Comparison of ENCODE assay signal across 1 cellular context in genomic region chr14:66918527-66918926, GRCh38.
TF ChIP-seq lines count a peak whose summit lies in the region.

No MANE protein-coding gene starts in this region.

TF ChIP-seq in HepG2, 621 proteins besides CTCF, POLR2A, EP300 and RAD21 (continued from another document and continues in another):
- TF ChIP-seq XRCC5 (optimal IDR thresholded peaks at IDR 0.05; ENCODE audit: low read length) (no peak), ZNF557 (CRISPR knock-in tag; IDR thresholded peaks at IDR 0.05) (no peak), RBFOX2 (IDR thresholded peaks at IDR 0.05; ENCODE audit: low read depth, low read length) (no peak), NCOA2 (CRISPR knock-in tag; IDR thresholded peaks at IDR 0.05) (peak; percentile 65; the same call in 1 of the 2 replicates), ZNF644 (CRISPR knock-in tag; IDR thresholded peaks at IDR 0.05; ENCODE audit: low read depth) (no peak), NFKB2 (CRISPR knock-in tag; IDR thresholded peaks at IDR 0.05; ENCODE audit: borderline replicate concordance) (no peak), HMGXB3 (CRISPR knock-in tag; IDR thresholded peaks at IDR 0.05; ENCODE audit: borderline replicate concordance) (no peak), SNAPC5 (CRISPR knock-in tag; IDR thresholded peaks at IDR 0.05; ENCODE audit: borderline replicate concordance) (no peak), ZNF883 (CRISPR knock-in tag; IDR thresholded peaks at IDR 0.05; ENCODE audit: not compliant biosample characterization) (no peak), TIGD3 (CRISPR knock-in tag; IDR thresholded peaks at IDR 0.05; ENCODE audit: borderline replicate concordance) (no peak), THAP9 (CRISPR knock-in tag; IDR thresholded peaks at IDR 0.05; ENCODE audit: borderline replicate concordance) (no peak), ZNF589 (CRISPR knock-in tag; conservative IDR thresholded peaks at IDR 0.05) (no peak), DDIT3 (CRISPR knock-in tag; IDR thresholded peaks at IDR 0.05) (no peak), PBX3 (CRISPR knock-in tag; IDR thresholded peaks at IDR 0.05; ENCODE audit: borderline replicate concordance) (no peak), CBX2 (IDR thresholded peaks at IDR 0.05; ENCODE audit: low read depth, low read length) (no peak), CBX2 (CRISPR knock-in tag; IDR thresholded peaks at IDR 0.05; ENCODE audit: low read depth) (no peak), GATA4 (IDR thresholded peaks at IDR 0.05; ENCODE audit: borderline replicate concordance, low read depth) (no peak), KMT2B (CRISPR knock-in tag; IDR thresholded peaks at IDR 0.05) (no peak), MIER3 (CRISPR knock-in tag; IDR thresholded peaks at IDR 0.05; ENCODE audit: borderline replicate concordance) (no peak), ZNF761 (CRISPR knock-in tag; conservative IDR thresholded peaks at IDR 0.05) (no peak), BORCS8-MEF2B (CRISPR knock-in tag; IDR thresholded peaks at IDR 0.05) (no peak), NCOR1 (IDR thresholded peaks at IDR 0.05; ENCODE audit: borderline replicate concordance, low read length) (peak; percentile 53; the same call in 1 of the 2 replicates), ZBTB21 (CRISPR knock-in tag; IDR thresholded peaks at IDR 0.05) (no peak), SOX5 (CRISPR knock-in tag; IDR thresholded peaks at IDR 0.05; ENCODE audit: borderline replicate concordance) (peak; percentile 83), ISL2 (CRISPR knock-in tag; IDR thresholded peaks at IDR 0.05) (0 out of 2 replicates have a peak, but pooled peaks have one; percentile 37), CENPX (CRISPR knock-in tag; IDR thresholded peaks at IDR 0.05) (no peak), NFAT5 (CRISPR knock-in tag; IDR thresholded peaks at IDR 0.05) (no peak), HNRNPLL (IDR thresholded peaks at IDR 0.05; ENCODE audit: low read depth, low read length, poor library complexity, severe bottlenecking) (no peak), FOXP1 (IDR thresholded peaks at IDR 0.05) (no peak), FOXP1 (CRISPR knock-in tag; IDR thresholded peaks at IDR 0.05) (peak; percentile 26; the same call in 1 of the 2 replicates), ZZZ3 (CRISPR knock-in tag; IDR thresholded peaks at IDR 0.05; ENCODE audit: borderline replicate concordance) (no peak), NR2F2 (IDR thresholded peaks at IDR 0.05; ENCODE audit: borderline replicate concordance, low read depth) (no peak), ZNF264 (CRISPR knock-in tag; IDR thresholded peaks at IDR 0.05) (no peak), NPAS2 (CRISPR knock-in tag; IDR thresholded peaks at IDR 0.05; ENCODE audit: borderline replicate concordance) (no peak), SNAPC2 (CRISPR knock-in tag; IDR thresholded peaks at IDR 0.05) (no peak), ZBTB33 (CRISPR knock-in tag; IDR thresholded peaks at IDR 0.05) (no peak), ZNF335 (CRISPR knock-in tag; IDR thresholded peaks at IDR 0.05) (no peak), ZBTB46 (CRISPR knock-in tag; IDR thresholded peaks at IDR 0.05; ENCODE audit: borderline replicate concordance) (no peak), ZNF337 (CRISPR knock-in tag; IDR thresholded peaks at IDR 0.05; ENCODE audit: borderline replicate concordance, low read depth) (no peak), HDAC6 (IDR thresholded peaks at IDR 0.05; ENCODE audit: low read depth, low read length) (no peak), ZNF180 (CRISPR knock-in tag; IDR thresholded peaks at IDR 0.05; ENCODE audit: borderline replicate concordance, low read depth) (no peak), KLF9 (CRISPR knock-in tag; IDR thresholded peaks at IDR 0.05; ENCODE audit: low read depth) (no peak), MIER2 (CRISPR knock-in tag; IDR thresholded peaks at IDR 0.05) (no peak), DR1 (CRISPR knock-in tag; IDR thresholded peaks at IDR 0.05) (no peak), ZBTB3 (CRISPR knock-in tag; IDR thresholded peaks at IDR 0.05; ENCODE audit: borderline replicate concordance, low read depth) (no peak)
